ENCODE assay signal across 8 cellular contexts in the genomic region with DNA sequence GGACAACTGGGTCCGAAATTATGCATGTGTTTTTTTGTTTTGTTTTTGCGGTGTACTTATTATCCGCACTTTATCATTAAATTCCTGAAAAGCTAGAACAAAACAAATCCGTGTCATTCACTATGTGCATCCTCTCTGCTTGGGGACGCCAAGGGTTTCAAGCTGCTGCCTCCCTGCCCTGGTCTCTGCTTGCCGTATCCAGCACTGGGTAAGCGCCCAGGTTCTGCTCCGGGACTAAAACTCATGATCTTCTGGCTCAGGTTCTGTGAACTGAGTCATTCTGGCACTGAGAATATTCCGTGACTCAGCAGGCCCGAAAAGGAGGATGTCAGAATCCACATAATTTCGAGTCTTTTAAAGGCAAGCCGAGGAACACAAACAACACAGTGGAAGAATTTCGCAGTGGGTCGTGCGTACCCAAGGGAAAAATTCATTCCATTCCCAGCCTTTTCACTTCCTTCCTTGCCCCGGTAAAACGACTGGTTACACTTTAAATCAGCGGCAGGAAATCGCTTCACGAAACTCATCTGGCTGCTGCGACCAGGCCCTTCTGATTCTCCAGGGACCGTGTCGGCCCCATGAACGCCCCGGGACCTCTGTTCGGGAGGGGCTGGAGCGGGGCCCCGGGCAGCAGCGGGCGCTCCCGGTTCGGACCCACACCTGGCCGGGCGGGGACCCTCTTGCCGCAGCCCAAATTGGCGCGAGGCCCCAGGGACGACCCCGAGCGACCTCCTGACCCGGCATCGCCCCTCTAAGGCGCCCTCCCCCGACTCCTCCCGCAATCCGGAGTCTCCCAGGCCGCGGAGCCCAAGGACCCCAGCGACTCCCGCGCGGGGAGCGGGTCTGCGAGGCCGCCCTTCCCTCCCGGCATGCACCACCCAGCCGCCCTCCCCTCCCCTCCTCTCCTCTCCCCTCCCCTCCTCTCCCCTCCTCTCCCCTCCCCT. TPM values are rescaled to one million over a fixed set of nuclear protein-coding genes. Genes with fewer than 3 reads are reported as not detected.
DNase-seq lines count a peak whose midpoint lies in the region; ATAC-seq and TF ChIP-seq lines count a peak whose summit lies in the region.

No MANE protein-coding gene starts in this region.

- TF ChIP-seq POLR2A in tibial nerve (IDR thresholded peaks at IDR 0.05), result peak; percentile 36 to 67

- H3K27me3 Mint-ChIP-seq in activated T-helper 17 cell treated with anti-CD3 and anti-CD28 coated beads, Interleukin-2, amount 50 U/mL, for 72 hours, result peaks cover 54% of the 10 kb centered on the region
- peaks cover 36 to 60% of the 10 kb centered on the region in 2 donors for H3K27me3 Mint-ChIP-seq in natural killer cell (ENCODE audit: low read depth in 2 of 2)

- no peaks in the 10 kb centered on the region for H3K9me3 Mint-ChIP-seq in activated T-helper 17 cell treated with anti-CD3 and anti-CD28 coated beads, Interleukin-2, amount 50 U/mL, for 72 hours
- H3K9me3 Mint-ChIP-seq in natural killer cell, result no peaks in the 10 kb centered on the region

- no peaks in the 10 kb centered on the region for H3K9me3 ChIP-seq in tibial nerve

- ATAC-seq in HG02852 (IDR thresholded peaks at IDR 0.05; ENCODE audit: unreplicated experiment), result peak; percentile 24
- ATAC-seq in activated T-helper 17 cell treated with anti-CD3 and anti-CD28 coated beads, Interleukin-2, amount 50 U/mL, for 72 hours (replicated peaks), result peak; percentile 82
- peak; percentile 75 for ATAC-seq in foreskin keratinocyte
- ATAC-seq in natural killer cell, result peak in 1 of 3 donors; percentile 9

- DNase-seq in activated naive CD4-positive, alpha-beta T cell treated with Interleukin-2 at 50 U/mL for 16 hours, result peak; percentile 28
- no peak for DNase-seq in activated naive CD4-positive, alpha-beta T cell (lab: John Stamatoyannopoulos, UW)
- DNase-seq in NCI-H460 (ENCODE audit: extremely low read depth, low read depth), result peak; percentile 98
- DNase-seq in foreskin keratinocyte, result peak; percentile 87 to 95
- no peak for DNase-seq in natural killer cell
- peak; percentile 77 to 93 for DNase-seq in tibial nerve (ENCODE audit: low spot score in 2 of 2)

- peaks cover 11% of the 10 kb centered on the region for H3K4me1 Mint-ChIP-seq in activated T-helper 17 cell treated with anti-CD3 and anti-CD28 coated beads, Interleukin-2, amount 50 U/mL, for 72 hours
- peaks cover 10 to 18% of the 10 kb centered on the region in 2 donors for H3K4me1 Mint-ChIP-seq in natural killer cell

- peaks cover 14% of the 10 kb centered on the region for H3K36me3 Mint-ChIP-seq in activated T-helper 17 cell treated with anti-CD3 and anti-CD28 coated beads, Interleukin-2, amount 50 U/mL, for 72 hours (ENCODE audit: low read depth)
- peaks cover 9% of the 10 kb centered on the region for H3K36me3 Mint-ChIP-seq in natural killer cell

- H3K27ac ChIP-seq in foreskin keratinocyte (peak overlapping the region; percentile 82), tibial nerve (peak overlapping the region; percentile 93 to 100 (median 98))

- H3K4me3 ChIP-seq in tibial nerve, result peak overlapping the region; percentile 74 to 95 (median 84)

- peaks cover 23% of the 10 kb centered on the region for H3K4me1 ChIP-seq in foreskin keratinocyte
- H3K4me1 ChIP-seq in tibial nerve, result peaks cover 0 to 32% (median 8%) of the 10 kb centered on the region in 4 donors

- peak overlapping the region; percentile 35 for H3K4me3 Mint-ChIP-seq in activated T-helper 17 cell treated with anti-CD3 and anti-CD28 coated beads, Interleukin-2, amount 50 U/mL, for 72 hours
- peak overlapping the region; percentile 67 for H3K4me3 Mint-ChIP-seq in natural killer cell

- WGBS in tibial nerve, 2 donors, result 1% methylated on average over 31 to 39 of the region's 57 CpGs

- H3K36me3 ChIP-seq in tibial nerve, result no peaks in the 10 kb centered on the region

- no peak overlapping the region for H3K27ac Mint-ChIP-seq in activated T-helper 17 cell treated with anti-CD3 and anti-CD28 coated beads, Interleukin-2, amount 50 U/mL, for 72 hours
- H3K27ac Mint-ChIP-seq in natural killer cell, result no peak overlapping the region

- TF ChIP-seq CTCF in foreskin keratinocyte (conservative IDR thresholded peaks at IDR 0.05) (no peak), natural killer cell (IDR thresholded peaks at IDR 0.05) (no peak), tibial nerve (IDR thresholded peaks at IDR 0.05) (peak in 1 of 5 experiments; percentile 24)

- H3K27me3 ChIP-seq in foreskin keratinocyte (no peaks in the 10 kb centered on the region), tibial nerve (no peaks in the 10 kb centered on the region)

- intact Hi-C loops in natural killer cell (cut with micrococcal nuclease), result no loop called here

- TF ChIP-seq EP300 in tibial nerve (IDR thresholded peaks at IDR 0.05), result peak; percentile 79 to 98

RNA-seq across cellular contexts. Expression of a gene that starts 0.7 kb away (rescaled TPM):
- 540 and 549 TPM in 2 replicates for total RNA-seq in NCI-H460 (2014; rRNA removed; shearing (Covaris generic))
- 258 and 294 TPM in 2 replicates for polyA plus RNA-seq in NCI-H460 (2014; cell fraction: nucleus; rRNA removed)
- under 1 TPM in 1 of 2 donors, not detected in 1; 0.84 TPM for total RNA-seq in activated T-helper 17 cell treated with anti-CD3 and anti-CD28 coated beads, Interleukin-2, amount 50 U/mL, for 72 hours
- total RNA-seq in foreskin keratinocyte, result 93.6 and 109 TPM in 2 replicates
- 30.3 and 34.0 TPM in 2 replicates for polyA plus RNA-seq in foreskin keratinocyte
- under 1 TPM; 0.33 to 0.66 (median 0.58) TPM for total RNA-seq in natural killer cell
- total RNA-seq in tibial nerve, result 100 to 1,000 TPM; 288 to 318 (median 304) TPM

Comparison
In these comparisons a context has a peak if more than half of its experiments do, and no peak if none do; other contexts are left out.
1. DNase-seq: peak in activated naive CD4-positive, alpha-beta T cell treated with Interleukin-2 at 50 U/mL for 16 hours (single experiment), NCI-H460 (single experiment), foreskin keratinocyte (2 of 2) and tibial nerve (2 of 2); none in activated naive CD4-positive, alpha-beta T cell (0 of 4) and natural killer cell (single experiment).
2. RNA of a gene that starts 0.7 kb away (total RNA-seq): 540 to 549 TPM in NCI-H460, 288 to 318 TPM in tibial nerve and 93.6 to 109 TPM in foreskin keratinocyte; 0.84 TPM in activated T-helper 17 cell treated with anti-CD3 and anti-CD28 coated beads, Interleukin-2, amount 50 U/mL, for 72 hours and 0.33 to 0.66 TPM in natural killer cell; every median in the first group is over 10 times any median in the second.